24 cellular contexts compared by ENCODE assay signal in genomic region chr9:101716629-101717028, GRCh38. TPM values are rescaled to one million over a fixed set of nuclear protein-coding genes. Genes with fewer than 3 reads are reported as not detected.
DNase-seq lines count a peak whose midpoint lies in the region; ATAC-seq and TF ChIP-seq lines count a peak whose summit lies in the region.
"Had no signal": no experiment of that assay in that cellular context is flagged by ENCODE, and none has a peak within 500 bp of the region (broad histone marks: within the 10 kb centered on the region; RNA-seq: fewer than 3 reads in every experiment).

No MANE protein-coding gene starts in this region.

- peak overlapping the region; percentile 13; the same call in 1 of the 2 replicates for H3K27ac Mint-ChIP-seq in WTC11
- H3K27ac Mint-ChIP-seq in effector memory CD8-positive, alpha-beta T cell = no peak overlapping the region
- H3K27ac Mint-ChIP-seq: activated naive CD4-positive, alpha-beta T cell treated with anti-CD3 and anti-CD28 coated beads, Interleukin-2, amount 50 U/mL, for 72 hours; naive thymus-derived CD4-positive, alpha-beta T cell had no signal

- H3K9me3 Mint-ChIP-seq in WTC11 = no peaks in the 10 kb centered on the region
- no peaks in the 10 kb centered on the region for H3K9me3 Mint-ChIP-seq in effector memory CD8-positive, alpha-beta T cell
- H3K9me3 Mint-ChIP-seq: activated naive CD4-positive, alpha-beta T cell treated with anti-CD3 and anti-CD28 coated beads, Interleukin-2, amount 50 U/mL, for 72 hours had no signal

- no peaks in the 10 kb centered on the region for H3K4me1 Mint-ChIP-seq in WTC11
- H3K4me1 Mint-ChIP-seq in effector memory CD8-positive, alpha-beta T cell (ENCODE audit: low read depth in 2 of 2) = no peaks in the 10 kb centered on the region
- H3K4me1 Mint-ChIP-seq: naive thymus-derived CD4-positive, alpha-beta T cell had no signal

- 13 to 30% (median 18%) methylated on average over 2 of the region's 2 CpGs for WGBS in psoas muscle, 3 donors

- ATAC-seq in WTC11 (no peak), psoas muscle (peak in 3 of 4 donors; percentile 73 to 86 (median 83))
- ATAC-seq in effector memory CD8-positive, alpha-beta T cell (replicated peaks) = no peak
- ATAC-seq: activated naive CD4-positive, alpha-beta T cell treated with anti-CD3 and anti-CD28 coated beads, Interleukin-2, amount 50 U/mL, for 72 hours; naive thymus-derived CD4-positive, alpha-beta T cell had no signal

- H3K27me3 Mint-ChIP-seq in WTC11 (ENCODE audit: low read depth) = peaks cover 4% of the 10 kb centered on the region; the same call in 1 of the 2 replicates
- peaks cover 0 to 6% of the 10 kb centered on the region in 2 donors for H3K27me3 Mint-ChIP-seq in effector memory CD8-positive, alpha-beta T cell

- intact Hi-C loops in psoas muscle (cut with DNase I) = no loop called here

- TF ChIP-seq CTCF in WTC11 (IDR thresholded peaks at IDR 0.05) (no peak), psoas muscle (IDR thresholded peaks at IDR 0.05) (no peak), GM13976 (IDR thresholded peaks at IDR 0.05; ENCODE audit: borderline replicate concordance, control extremely low read depth, extremely low read depth, insufficient read depth, missing control alignments) (no peak)

- POLR2A ChIA-PET in WTC11 (lab: Charles Lee) = no interaction called here

- peaks cover 0 to 1% (median 0%) of the 10 kb centered on the region in 3 donors for H3K27me3 ChIP-seq in psoas muscle (ENCODE audit: insufficient read depth in 3 of 3, low read length in 2 of 3)
- H3K27me3 ChIP-seq: ovary, sigmoid colon had no signal

- CTCF ChIA-PET in WTC11 (lab: Charles Lee) = no interaction called here

- peak; percentile 17 for DNase-seq in DMS79 treated with DMSO at 0.1 percent for 48 hours (lab: John Stamatoyannopoulos, UW)
- DNase-seq in DMS79 (lab: John Stamatoyannopoulos, UW) = no peak
- DNase-seq in NCI-H1694 (lab: John Stamatoyannopoulos, UW) = peak; percentile 81
- no peak for DNase-seq in WTC11 (ENCODE audit: low spot score)
- no peak for DNase-seq in psoas muscle
- DNase-seq in NCI-H510A treated with DMSO at 0.1 percent for 48 hours (lab: John Stamatoyannopoulos, UW) = no peak
- DNase-seq in GM13976 (ENCODE audit: low spot score) = no peak
- DNase-seq in effector memory CD8-positive, alpha-beta T cell = no peak
- DNase-seq: activated CD8-positive, alpha-beta memory T cell treated with anti-CD3 and anti-CD28 coated beads for 24 hours; Caco-2; effector memory CD4-positive, alpha-beta T cell; mammary epithelial cell; naive thymus-derived CD4-positive, alpha-beta T cell; NCI-H2081 treated with DMSO at 0.1 percent for 48 hours; PC-9; sigmoid colon; stimulated activated naive CD4-positive, alpha-beta T cell treated with Interleukin-2 at 50 U/mL for 16 hours; trophoblast cell had no signal

- no peak overlapping the region for H3K27ac ChIP-seq in psoas muscle
- H3K27ac ChIP-seq: 22Rv1, ovary, PC-9, sigmoid colon, SK-N-MC had no signal

- no peaks in the 10 kb centered on the region for H3K36me3 ChIP-seq in psoas muscle (ENCODE audit: insufficient read depth in 1 of 2, low read depth in 1 of 2)
- H3K36me3 ChIP-seq: ovary, sigmoid colon had no signal

- H3K36me3 Mint-ChIP-seq in WTC11 = no peaks in the 10 kb centered on the region
- H3K36me3 Mint-ChIP-seq in effector memory CD8-positive, alpha-beta T cell (ENCODE audit: insufficient read depth) = no peaks in the 10 kb centered on the region
- H3K36me3 Mint-ChIP-seq: activated naive CD4-positive, alpha-beta T cell treated with anti-CD3 and anti-CD28 coated beads, Interleukin-2, amount 50 U/mL, for 72 hours; naive thymus-derived CD4-positive, alpha-beta T cell had no signal

- no peaks in the 10 kb centered on the region for H3K4me1 ChIP-seq in psoas muscle
- H3K4me1 ChIP-seq: Caco-2, sigmoid colon had no signal

- no peak overlapping the region for H3K4me3 ChIP-seq in psoas muscle
- H3K4me3 ChIP-seq: ovary, PC-9, sigmoid colon, SK-N-MC had no signal

- in situ Hi-C loops in GM13976 (cut with MboI; ENCODE audit: low sequenced_read_pairs, unreplicated experiment) = no loop called here

- H3K9me3 ChIP-seq in psoas muscle = no peaks in the 10 kb centered on the region
- H3K9me3 ChIP-seq: Caco-2, ovary, sigmoid colon had no signal

- no peak overlapping the region for H3K4me3 Mint-ChIP-seq in WTC11
- no peak overlapping the region for H3K4me3 Mint-ChIP-seq in effector memory CD8-positive, alpha-beta T cell
- H3K4me3 Mint-ChIP-seq: naive thymus-derived CD4-positive, alpha-beta T cell had no signal

TF ChIP-seq in WTC11, 78 proteins besides CTCF, POLR2A, EP300 and RAD21:
- no peak for TF ChIP-seq GRHL2 (CRISPR knock-in tag; IDR thresholded peaks at IDR 0.05; ENCODE audit: insufficient replicate concordance, severe bottlenecking)
- no peak for TF ChIP-seq ZNF281 (CRISPR knock-in tag; IDR thresholded peaks at IDR 0.05)

RNA-seq across cellular contexts. Expression of gene GRIN3A, which starts 21.8 kb away (rescaled TPM):
- total RNA-seq in WTC11 (2021) (0.02 to 0.07 TPM in 2 of 3 replicates, not detected in the other), psoas muscle (under 1 TPM in 1 of 4 donors, not detected in 3; 0.04 TPM)
- under 1 TPM in 1 of 3 donors, not detected in 2; 0.01 TPM for polyA plus RNA-seq in psoas muscle
- total RNA-seq: astrocyte, Caco-2, mammary epithelial cell, PC-9 had no signal
- polyA plus RNA-seq: BJ, mammary epithelial cell had no signal

Comparison
In these comparisons a context has a peak if more than half of its experiments do, and no peak if none do; other contexts are left out.
1. DNase-seq: peak in DMS79 treated with DMSO at 0.1 percent for 48 hours (single experiment) and NCI-H1694 (single experiment); none in DMS79 (single experiment), WTC11 (single experiment), psoas muscle (0 of 2), NCI-H510A treated with DMSO at 0.1 percent for 48 hours (single experiment), GM13976 (single experiment) and effector memory CD8-positive, alpha-beta T cell (0 of 3).
2. ATAC-seq: peak in psoas muscle (3 of 4); none in WTC11 (single experiment) and effector memory CD8-positive, alpha-beta T cell (single experiment).